Comparison of ENCODE assay signal across 1 cellular context in the genomic region with DNA sequence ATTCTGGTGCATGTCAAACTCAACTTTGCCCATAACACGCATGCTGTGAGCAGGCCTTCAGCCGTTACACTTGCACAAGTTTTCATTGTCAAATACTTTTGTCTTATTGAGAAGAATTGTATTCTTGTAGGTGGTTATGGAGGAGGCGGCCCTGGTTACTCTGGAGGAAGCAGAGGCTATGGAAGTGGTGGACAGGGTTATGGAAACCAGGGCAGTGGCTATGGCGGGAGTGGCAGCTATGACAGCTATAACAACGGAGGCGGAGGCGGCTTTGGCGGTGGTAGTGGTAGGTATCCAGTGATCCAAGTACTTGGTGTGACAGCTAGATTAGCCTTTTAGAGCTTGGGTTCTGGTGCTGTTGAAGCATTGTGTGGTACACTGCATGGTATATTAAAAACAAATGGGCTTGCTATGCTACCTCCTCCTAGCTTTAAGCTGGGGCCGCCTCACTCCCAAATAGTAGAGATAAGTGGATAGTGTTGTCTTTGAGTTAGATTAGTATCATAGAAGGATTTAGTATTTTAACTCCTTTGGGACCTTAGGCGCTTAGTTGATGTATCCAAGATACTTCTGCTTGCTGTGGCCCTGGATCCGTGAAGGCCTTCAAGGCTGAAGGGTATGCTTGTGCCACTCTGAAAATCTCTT.
A peak's percentile ranks its signal among the peaks of the same experiment; 100 is the strongest.
TF ChIP-seq lines count a peak whose summit lies in the region.

No MANE protein-coding gene starts in this region.

TF ChIP-seq in H1, 55 proteins besides CTCF, POLR2A, EP300 and RAD21:
- TF ChIP-seq CBX8 (IDR thresholded peaks at IDR 0.05; ENCODE audit: borderline replicate concordance, low read depth, low read length) (no peak), POLR2AphosphoS5 (IDR thresholded peaks at IDR 0.05; ENCODE audit: low read depth, low read length) (peak; percentile 85), CHD1 (IDR thresholded peaks at IDR 0.05; ENCODE audit: low read depth, low read length) (0 out of 2 replicates have a peak, but pooled peaks have one; percentile 4), TAF7 (optimal IDR thresholded peaks at IDR 0.05; ENCODE audit: borderline replicate concordance, low read depth, low read length) (no peak)
